In the genomic region with DNA sequence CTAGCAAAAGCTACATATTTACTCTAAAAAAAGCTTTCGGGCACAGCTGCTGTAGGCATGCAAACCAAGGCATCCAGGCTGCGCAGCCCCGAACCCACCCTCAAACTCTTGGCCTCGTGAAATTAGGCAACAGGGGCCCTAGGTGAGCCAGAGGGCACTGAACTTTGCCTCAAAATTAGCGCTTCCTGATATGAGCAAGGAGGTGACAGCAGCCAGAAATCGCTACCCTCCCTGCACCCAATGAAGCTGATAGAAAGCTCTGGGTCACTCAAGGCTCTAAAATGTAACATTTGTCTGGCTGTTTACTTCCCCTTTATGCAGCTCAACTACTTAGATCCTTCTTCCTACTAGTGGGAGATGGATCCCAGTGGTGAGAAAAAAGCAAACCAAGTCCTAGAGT, we compare ENCODE assay signal across 1 cellular context.
TF ChIP-seq lines count a peak whose summit lies in the region.

No MANE protein-coding gene starts in this region.

TF ChIP-seq in IMR-90, 13 proteins besides CTCF, POLR2A, EP300 and RAD21:
- no peak for TF ChIP-seq MXI1 (IDR thresholded peaks at IDR 0.05; ENCODE audit: borderline replicate concordance, low read depth, low read length)
- no peak for TF ChIP-seq BHLHE40 (IDR thresholded peaks at IDR 0.05; ENCODE audit: low read depth, low read length)
- TF ChIP-seq CEBPB (IDR thresholded peaks at IDR 0.05; ENCODE audit: low read depth, low read length): no peak
- no peak for TF ChIP-seq CHD1 (IDR thresholded peaks at IDR 0.05; ENCODE audit: low read depth, low read length)
- TF ChIP-seq SMC3 (IDR thresholded peaks at IDR 0.05; ENCODE audit: low read depth, low read length): no peak
- no peak for TF ChIP-seq RFX5 (IDR thresholded peaks at IDR 0.05; ENCODE audit: low read depth, low read length)
- TF ChIP-seq, protein P1, sequence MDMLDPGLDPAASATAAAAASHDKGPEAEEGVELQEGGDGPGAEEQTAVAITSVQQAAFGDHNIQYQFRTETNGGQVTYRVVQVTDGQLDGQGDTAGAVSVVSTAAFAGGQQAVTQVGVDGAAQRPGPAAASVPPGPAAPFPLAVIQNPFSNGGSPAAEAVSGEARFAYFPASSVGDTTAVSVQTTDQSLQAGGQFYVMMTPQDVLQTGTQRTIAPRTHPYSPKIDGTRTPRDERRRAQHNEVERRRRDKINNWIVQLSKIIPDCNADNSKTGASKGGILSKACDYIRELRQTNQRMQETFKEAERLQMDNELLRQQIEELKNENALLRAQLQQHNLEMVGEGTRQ (IDR thresholded peaks at IDR 0.05; ENCODE audit: low read depth, low read length): no peak
- TF ChIP-seq, protein P2, sequence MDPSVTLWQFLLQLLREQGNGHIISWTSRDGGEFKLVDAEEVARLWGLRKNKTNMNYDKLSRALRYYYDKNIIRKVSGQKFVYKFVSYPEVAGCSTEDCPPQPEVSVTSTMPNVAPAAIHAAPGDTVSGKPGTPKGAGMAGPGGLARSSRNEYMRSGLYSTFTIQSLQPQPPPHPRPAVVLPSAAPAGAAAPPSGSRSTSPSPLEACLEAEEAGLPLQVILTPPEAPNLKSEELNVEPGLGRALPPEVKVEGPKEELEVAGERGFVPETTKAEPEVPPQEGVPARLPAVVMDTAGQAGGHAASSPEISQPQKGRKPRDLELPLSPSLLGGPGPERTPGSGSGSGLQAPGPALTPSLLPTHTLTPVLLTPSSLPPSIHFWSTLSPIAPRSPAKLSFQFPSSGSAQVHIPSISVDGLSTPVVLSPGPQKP (IDR thresholded peaks at IDR 0.05; ENCODE audit: borderline replicate concordance, low read depth, low read length): no peak
- no peak for TF ChIP-seq NFE2L2 (IDR thresholded peaks at IDR 0.05; ENCODE audit: low read depth, low read length)
- TF ChIP-seq MAFK (IDR thresholded peaks at IDR 0.05; ENCODE audit: low read depth, low read length): no peak
- TF ChIP-seq FOS (IDR thresholded peaks at IDR 0.05; ENCODE audit: low read depth, low read length): no peak
- no peak for TF ChIP-seq MAZ (IDR thresholded peaks at IDR 0.05; ENCODE audit: borderline replicate concordance, low read depth, low read length)
- no peak for TF ChIP-seq RCOR1 (IDR thresholded peaks at IDR 0.05; ENCODE audit: insufficient replicate concordance, low read length)
